ENCODE assay signal across 10 cellular contexts in genomic region chr1:2322593-2323295, GRCh38.
DNase-seq lines count a peak whose midpoint lies in the region; ATAC-seq lines count a peak whose summit lies in the region.
"Had no signal": no experiment of that assay in that cellular context is flagged by ENCODE, and none has a peak within 500 bp of the region (broad histone marks: within the 10 kb centered on the region; RNA-seq: fewer than 3 reads in every experiment).

No MANE protein-coding gene starts in this region.

- peak overlapping the region; percentile 57 for H3K27ac ChIP-seq in right cardiac atrium (ENCODE audit: low read length)

- peak overlapping the region; percentile 83 for H3K9ac ChIP-seq in adipocyte (ENCODE audit: low read length)

- DNase-seq in AG08396 (ENCODE audit: low spot score) (peak; percentile 77), adipocyte (ENCODE audit: low read depth) (no peak), right cardiac atrium (peak; percentile 70 to 85 (median 80)), posterior vena cava (ENCODE audit: low spot score) (peak; percentile 91), KBM-7 (no peak), NCI-H1436 treated with DMSO at 0.1 percent for 48 hours (lab: John Stamatoyannopoulos, UW) (no peak), HuH-7.5 (ENCODE audit: low spot score) (no peak)
- DNase-seq in activated T-cell treated with anti-CD3 and anti-CD28 coated beads, Interleukin-2, amount 50 U/mL, for 48 hours: no peak
- DNase-seq: activated CD8-positive, alpha-beta memory T cell treated with anti-CD3 and anti-CD28 coated beads for 24 hours; NCI-H2029 had no signal

- no peaks in the 10 kb centered on the region for H3K36me3 ChIP-seq in adipocyte (ENCODE audit: control insufficient read depth, insufficient read depth, low read length, severe bottlenecking)

- H3K27me3 ChIP-seq in adipocyte (replicated peaks; ENCODE audit: control insufficient read depth, insufficient read depth, low read length) (no peaks in the 10 kb centered on the region), right cardiac atrium (ENCODE audit: control insufficient read depth, insufficient read depth) (no peaks in the 10 kb centered on the region)

- H3K4me1 ChIP-seq in adipocyte (ENCODE audit: control insufficient read depth, insufficient read depth, low read length): peaks cover 25% of the 10 kb centered on the region
- peaks cover 10% of the 10 kb centered on the region for H3K4me1 ChIP-seq in right cardiac atrium (ENCODE audit: control insufficient read depth, insufficient read depth, low read length)

- 60% methylated on average over 46 of the region's 46 CpGs for WGBS in right cardiac atrium

- in situ Hi-C loops in KBM-7 (cut with MboI; ENCODE audit: low pct_unique_long_range_greater_than_20kb, low sequenced_read_pairs): no loop called here

- H3K4me3 ChIP-seq in adipocyte (ENCODE audit: low read length) (no peak overlapping the region), right cardiac atrium (ENCODE audit: low read length) (no peak overlapping the region)

- H3K9me3 ChIP-seq in adipocyte (ENCODE audit: control insufficient read depth, low read length) (no peaks in the 10 kb centered on the region), right cardiac atrium (ENCODE audit: control insufficient read depth, low read length) (no peaks in the 10 kb centered on the region)

- peak; percentile 40 to 48 for ATAC-seq in right cardiac atrium

- intact Hi-C loops in right cardiac atrium (cut with DNase I): no loop called here
- intact Hi-C loops in posterior vena cava (cut with DNase I): no loop called here

Comparison
In these comparisons a context has a peak if more than half of its experiments do, and no peak if none do; other contexts are left out.
1. DNase-seq: peak in AG08396 (single experiment), right cardiac atrium (3 of 3) and posterior vena cava (single experiment); none in adipocyte (single experiment), KBM-7 (single experiment), NCI-H1436 treated with DMSO at 0.1 percent for 48 hours (single experiment), HuH-7.5 (single experiment) and activated T-cell treated with anti-CD3 and anti-CD28 coated beads, Interleukin-2, amount 50 U/mL, for 48 hours (0 of 2).